1 cellular context compared by ENCODE assay signal in the genomic region with DNA sequence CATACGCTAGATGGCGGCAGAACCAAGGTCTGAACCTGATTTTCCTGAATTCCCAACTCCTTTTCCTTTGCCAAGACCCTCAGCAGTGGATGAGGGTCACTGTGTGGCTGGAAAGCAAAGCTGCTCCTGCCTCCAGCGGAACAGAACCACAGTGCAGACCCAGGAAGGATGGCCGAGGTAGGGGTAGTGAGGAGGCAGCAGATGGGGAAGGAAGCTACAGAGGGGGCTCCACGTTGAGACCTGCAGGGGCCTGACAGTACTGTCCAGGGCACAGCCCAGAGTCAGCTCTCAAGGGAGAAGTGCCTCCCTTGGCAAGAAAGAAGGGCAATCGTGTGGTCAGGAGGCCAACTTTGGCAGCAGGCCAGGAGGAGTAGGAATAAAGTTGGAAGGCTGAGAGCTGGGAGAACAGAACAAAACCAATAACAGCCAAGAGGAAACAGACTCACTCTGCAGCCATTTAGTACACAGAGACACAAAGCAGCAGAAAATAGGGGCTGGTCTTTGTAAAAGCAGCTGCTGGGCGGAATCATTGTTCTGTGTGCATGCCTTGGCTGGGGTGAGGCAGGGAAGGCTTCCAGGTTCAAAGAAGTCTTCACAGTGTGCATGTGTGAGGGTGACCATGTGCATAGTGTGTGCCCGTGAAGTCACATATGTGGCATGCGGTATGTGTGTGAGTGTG.
TF ChIP-seq lines count a peak whose summit lies in the region.

No MANE protein-coding gene starts in this region.

TF ChIP-seq in GM23338, 12 proteins besides CTCF, POLR2A, EP300 and RAD21 (continued from another document):
- TF ChIP-seq, protein P1, sequence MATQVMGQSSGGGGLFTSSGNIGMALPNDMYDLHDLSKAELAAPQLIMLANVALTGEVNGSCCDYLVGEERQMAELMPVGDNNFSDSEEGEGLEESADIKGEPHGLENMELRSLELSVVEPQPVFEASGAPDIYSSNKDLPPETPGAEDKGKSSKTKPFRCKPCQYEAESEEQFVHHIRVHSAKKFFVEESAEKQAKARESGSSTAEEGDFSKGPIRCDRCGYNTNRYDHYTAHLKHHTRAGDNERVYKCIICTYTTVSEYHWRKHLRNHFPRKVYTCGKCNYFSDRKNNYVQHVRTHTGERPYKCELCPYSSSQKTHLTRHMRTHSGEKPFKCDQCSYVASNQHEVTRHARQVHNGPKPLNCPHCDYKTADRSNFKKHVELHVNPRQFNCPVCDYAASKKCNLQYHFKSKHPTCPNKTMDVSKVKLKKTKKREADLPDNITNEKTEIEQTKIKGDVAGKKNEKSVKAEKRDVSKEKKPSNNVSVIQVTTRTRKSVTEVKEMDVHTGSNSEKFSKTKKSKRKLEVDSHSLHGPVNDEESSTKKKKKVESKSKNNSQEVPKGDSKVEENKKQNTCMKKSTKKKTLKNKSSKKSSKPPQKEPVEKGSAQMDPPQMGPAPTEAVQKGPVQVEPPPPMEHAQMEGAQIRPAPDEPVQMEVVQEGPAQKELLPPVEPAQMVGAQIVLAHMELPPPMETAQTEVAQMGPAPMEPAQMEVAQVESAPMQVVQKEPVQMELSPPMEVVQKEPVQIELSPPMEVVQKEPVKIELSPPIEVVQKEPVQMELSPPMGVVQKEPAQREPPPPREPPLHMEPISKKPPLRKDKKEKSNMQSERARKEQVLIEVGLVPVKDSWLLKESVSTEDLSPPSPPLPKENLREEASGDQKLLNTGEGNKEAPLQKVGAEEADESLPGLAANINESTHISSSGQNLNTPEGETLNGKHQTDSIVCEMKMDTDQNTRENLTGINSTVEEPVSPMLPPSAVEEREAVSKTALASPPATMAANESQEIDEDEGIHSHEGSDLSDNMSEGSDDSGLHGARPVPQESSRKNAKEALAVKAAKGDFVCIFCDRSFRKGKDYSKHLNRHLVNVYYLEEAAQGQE (IDR thresholded peaks at IDR 0.05; ENCODE audit: unreplicated experiment) = no peak
- TF ChIP-seq POLR2AphosphoS5 (IDR thresholded peaks at IDR 0.05; ENCODE audit: low read depth) (no peak), EZH2 (IDR thresholded peaks at IDR 0.05; ENCODE audit: low read depth, unreplicated experiment) (no peak), ZNF331 (CRISPR knock-in tag; IDR thresholded peaks at IDR 0.05; ENCODE audit: low read depth) (no peak)
- TF ChIP-seq, protein P2, sequence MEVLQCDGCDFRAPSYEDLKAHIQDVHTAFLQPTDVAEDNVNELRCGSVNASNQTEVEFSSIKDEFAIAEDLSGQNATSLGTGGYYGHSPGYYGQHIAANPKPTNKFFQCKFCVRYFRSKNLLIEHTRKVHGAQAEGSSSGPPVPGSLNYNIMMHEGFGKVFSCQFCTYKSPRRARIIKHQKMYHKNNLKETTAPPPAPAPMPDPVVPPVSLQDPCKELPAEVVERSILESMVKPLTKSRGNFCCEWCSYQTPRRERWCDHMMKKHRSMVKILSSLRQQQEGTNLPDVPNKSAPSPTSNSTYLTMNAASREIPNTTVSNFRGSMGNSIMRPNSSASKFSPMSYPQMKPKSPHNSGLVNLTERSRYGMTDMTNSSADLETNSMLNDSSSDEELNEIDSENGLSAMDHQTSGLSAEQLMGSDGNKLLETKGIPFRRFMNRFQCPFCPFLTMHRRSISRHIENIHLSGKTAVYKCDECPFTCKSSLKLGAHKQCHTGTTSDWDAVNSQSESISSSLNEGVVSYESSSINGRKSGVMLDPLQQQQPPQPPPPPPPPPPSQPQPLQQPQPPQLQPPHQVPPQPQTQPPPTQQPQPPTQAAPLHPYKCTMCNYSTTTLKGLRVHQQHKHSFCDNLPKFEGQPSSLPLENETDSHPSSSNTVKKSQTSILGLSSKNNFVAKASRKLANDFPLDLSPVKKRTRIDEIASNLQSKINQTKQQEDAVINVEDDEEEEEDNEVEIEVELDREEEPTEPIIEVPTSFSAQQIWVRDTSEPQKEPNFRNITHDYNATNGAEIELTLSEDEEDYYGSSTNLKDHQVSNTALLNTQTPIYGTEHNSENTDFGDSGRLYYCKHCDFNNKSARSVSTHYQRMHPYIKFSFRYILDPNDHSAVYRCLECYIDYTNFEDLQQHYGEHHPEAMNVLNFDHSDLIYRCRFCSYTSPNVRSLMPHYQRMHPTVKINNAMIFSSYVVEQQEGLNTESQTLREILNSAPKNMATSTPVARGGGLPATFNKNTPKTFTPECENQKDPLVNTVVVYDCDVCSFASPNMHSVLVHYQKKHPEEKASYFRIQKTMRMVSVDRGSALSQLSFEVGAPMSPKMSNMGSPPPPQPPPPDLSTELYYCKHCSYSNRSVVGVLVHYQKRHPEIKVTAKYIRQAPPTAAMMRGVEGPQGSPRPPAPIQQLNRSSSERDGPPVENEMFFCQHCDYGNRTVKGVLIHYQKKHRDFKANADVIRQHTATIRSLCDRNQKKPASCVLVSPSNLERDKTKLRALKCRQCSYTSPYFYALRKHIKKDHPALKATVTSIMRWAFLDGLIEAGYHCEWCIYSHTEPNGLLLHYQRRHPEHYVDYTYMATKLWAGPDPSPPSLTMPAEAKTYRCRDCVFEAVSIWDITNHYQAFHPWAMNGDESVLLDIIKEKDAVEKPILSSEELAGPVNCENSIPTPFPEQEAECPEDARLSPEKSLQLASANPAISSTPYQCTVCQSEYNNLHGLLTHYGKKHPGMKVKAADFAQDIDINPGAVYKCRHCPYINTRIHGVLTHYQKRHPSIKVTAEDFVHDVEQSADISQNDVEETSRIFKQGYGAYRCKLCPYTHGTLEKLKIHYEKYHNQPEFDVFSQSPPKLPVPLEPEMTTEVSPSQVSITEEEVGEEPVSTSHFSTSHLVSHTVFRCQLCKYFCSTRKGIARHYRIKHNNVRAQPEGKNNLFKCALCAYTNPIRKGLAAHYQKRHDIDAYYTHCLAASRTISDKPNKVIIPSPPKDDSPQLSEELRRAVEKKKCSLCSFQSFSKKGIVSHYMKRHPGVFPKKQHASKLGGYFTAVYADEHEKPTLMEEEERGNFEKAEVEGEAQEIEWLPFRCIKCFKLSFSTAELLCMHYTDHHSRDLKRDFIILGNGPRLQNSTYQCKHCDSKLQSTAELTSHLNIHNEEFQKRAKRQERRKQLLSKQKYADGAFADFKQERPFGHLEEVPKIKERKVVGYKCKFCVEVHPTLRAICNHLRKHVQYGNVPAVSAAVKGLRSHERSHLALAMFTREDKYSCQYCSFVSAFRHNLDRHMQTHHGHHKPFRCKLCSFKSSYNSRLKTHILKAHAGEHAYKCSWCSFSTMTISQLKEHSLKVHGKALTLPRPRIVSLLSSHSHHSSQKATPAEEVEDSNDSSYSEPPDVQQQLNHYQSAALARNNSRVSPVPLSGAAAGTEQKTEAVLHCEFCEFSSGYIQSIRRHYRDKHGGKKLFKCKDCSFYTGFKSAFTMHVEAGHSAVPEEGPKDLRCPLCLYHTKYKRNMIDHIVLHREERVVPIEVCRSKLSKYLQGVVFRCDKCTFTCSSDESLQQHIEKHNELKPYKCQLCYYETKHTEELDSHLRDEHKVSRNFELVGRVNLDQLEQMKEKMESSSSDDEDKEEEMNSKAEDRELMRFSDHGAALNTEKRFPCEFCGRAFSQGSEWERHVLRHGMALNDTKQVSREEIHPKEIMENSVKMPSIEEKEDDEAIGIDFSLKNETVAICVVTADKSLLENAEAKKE (CRISPR knock-in tag; IDR thresholded peaks at IDR 0.05) = no peak
